ENCODE assay signal across 32 cellular contexts in genomic region chr4:70725633-70726032, GRCh38. TPM values are rescaled to one million over a fixed set of nuclear protein-coding genes. Genes with fewer than 3 reads are reported as not detected.
"Had no signal": no experiment of that assay in that cellular context is flagged by ENCODE, and none has a peak within 500 bp of the region (broad histone marks: within the 10 kb centered on the region; RNA-seq: fewer than 3 reads in every experiment).

No MANE protein-coding gene starts in this region.

- ATAC-seq: activated CD8-positive, alpha-beta memory T cell treated with anti-CD3 and anti-CD28 coated beads, Interleukin-2, amount 10 ng/mL, durations not matched to agents 7 days and 5 days; activated naive CD4-positive, alpha-beta T cell treated with anti-CD3 and anti-CD28 coated beads, Interleukin-2, amount 50 U/mL, for 72 hours; activated T-cell treated with anti-CD3 and anti-CD28 coated beads, Interleukin-2, amount 50 U/mL, for 72 hours; activated T-helper 17 cell treated with anti-CD3 and anti-CD28 coated beads, Interleukin-2, amount 50 U/mL, for 72 hours; K562 had no signal

- H2AFZ ChIP-seq: PC-9 had no signal

- H3K36me3 ChIP-seq: cardiac muscle cell, WERI-Rb-1 had no signal

- DNase-seq: activated CD4-positive, alpha-beta memory T cell treated with anti-CD3 and anti-CD28 coated beads, Interleukin-2, amount 10 ng/mL, durations not matched to agents 7 days and 5 days; activated CD4-positive, alpha-beta T cell treated with anti-CD3 and anti-CD28 coated beads for 1 hour; activated CD4-positive, alpha-beta T cell treated with anti-CD3 and anti-CD28 coated beads for 48 hours; activated CD4-positive, CD25-positive, alpha-beta regulatory T cell; activated CD8-positive, alpha-beta memory T cell treated with anti-CD3 and anti-CD28 coated beads for 24 hours; activated CD8-positive, alpha-beta memory T cell treated with anti-CD3 and anti-CD28 coated beads, Interleukin-2, amount 10 ng/mL, durations not matched to agents 7 days and 5 days; activated CD8-positive, alpha-beta memory T cell treated with anti-CD3 and anti-CD28 coated beads, Interleukin-2, amount 50 U/mL, for 48 hours; activated effector memory CD4-positive, alpha-beta T cell treated with anti-CD3 and anti-CD28 coated beads, Interleukin-2, amount 50 U/mL, for 16 hours; activated naive CD4-positive, alpha-beta T cell; activated T-cell treated with anti-CD3 and anti-CD28 coated beads, Interleukin-2, amount 50 U/mL, for 72 hours; amniotic stem cell; aorta; NCI-H1092 treated with DMSO at 0.1 percent for 48 hours; NCI-H1417; NCI-H1694; NCI-H1930; NCI-H2081 treated with DMSO at 0.1 percent for 48 hours; NCI-H345; NCI-H526; NCI-H748 treated with DMSO at 0.1 percent for 48 hours; PC-9; Right ventricle myocardium superior; T1000; WERI-Rb-1 had no signal

- H3K4me3 ChIP-seq: cardiac muscle cell, K562, PC-9, SK-N-MC had no signal

- H3K27ac ChIP-seq: cardiac muscle cell, PC-9, SK-N-MC, WERI-Rb-1 had no signal

- H3K4me2 ChIP-seq: PC-9 had no signal

- H3K27me3 ChIP-seq: cardiac muscle cell had no signal

RNA-seq across cellular contexts. Expression of gene JCHAIN, which starts 59.3 kb away (rescaled TPM):
- total RNA-seq: activated CD8-positive, alpha-beta memory T cell treated with anti-CD3 and anti-CD28 coated beads, Interleukin-2, amount 10 ng/mL, durations not matched to agents 7 days and 5 days; activated T-helper 17 cell treated with anti-CD3 and anti-CD28 coated beads, Interleukin-2, amount 50 U/mL, for 72 hours; cardiac muscle cell; NCI-H460; PC-9; T-helper 1 cell treated with Interleukin-12 subunit alpha and Interleukin-12 subunit beta and Interleukin-4 antibody, amounts not matched to agents 30 ng/mL and 1 ng/mL, for 36 hours; T-helper 2 cell treated with Interferon-gamma antibody and Interleukin-4, amounts not matched to agents 100 ng/mL and 5 ng/mL, for 36 hours had no signal
- polyA plus RNA-seq: cardiac muscle cell had no signal
